Comparison of ENCODE assay signal across 10 cellular contexts in genomic region chr2:108629417-108629816, GRCh38.
DNase-seq lines count a peak whose midpoint lies in the region; ATAC-seq and TF ChIP-seq lines count a peak whose summit lies in the region.
"Had no signal": no experiment of that assay in that cellular context is flagged by ENCODE, and none has a peak within 500 bp of the region (broad histone marks: within the 10 kb centered on the region; RNA-seq: fewer than 3 reads in every experiment).

No MANE protein-coding gene starts in this region.

- no peak overlapping the region for H3K27ac ChIP-seq in uterus
- H3K27ac ChIP-seq: epithelial cell of prostate, RWPE1 had no signal

- peaks cover 84% of the 10 kb centered on the region for H3K4me1 Mint-ChIP-seq in activated CD4-positive, alpha-beta T cell treated with anti-CD3 and anti-CD28 coated beads for 36 hours
- peaks cover 58% of the 10 kb centered on the region for H3K4me1 Mint-ChIP-seq in stimulated activated memory B cell treated with anti-CD40 and anti-IgM and Interleukin-4, amounts not matched to agents 10 μg/mL and 1 μg/mL and 100 μg/mL, for 72 hours

- DNase-seq in activated CD4-positive, alpha-beta T cell treated with anti-CD3 and anti-CD28 coated beads for 36 hours: no peak
- no peak for DNase-seq in activated CD4-positive, alpha-beta T cell treated with anti-CD3 and anti-CD28 coated beads for 48 hours
- no peak for DNase-seq in activated gamma-delta T cell (lab: John Stamatoyannopoulos, UW)
- DNase-seq in uterus: no peak
- DNase-seq in stimulated activated naive CD4-positive, alpha-beta T cell (lab: John Stamatoyannopoulos, UW): no peak

- H3K36me3 Mint-ChIP-seq in activated CD4-positive, alpha-beta T cell treated with anti-CD3 and anti-CD28 coated beads for 36 hours (ENCODE audit: low read depth): peaks cover 12% of the 10 kb centered on the region
- peaks cover 6% of the 10 kb centered on the region for H3K36me3 Mint-ChIP-seq in stimulated activated memory B cell treated with anti-CD40 and anti-IgM and Interleukin-4, amounts not matched to agents 10 μg/mL and 1 μg/mL and 100 μg/mL, for 72 hours

- peak overlapping the region; percentile 39 for H3K4me3 Mint-ChIP-seq in activated CD4-positive, alpha-beta T cell treated with anti-CD3 and anti-CD28 coated beads for 36 hours
- H3K4me3 Mint-ChIP-seq in stimulated activated memory B cell treated with anti-CD40 and anti-IgM and Interleukin-4, amounts not matched to agents 10 μg/mL and 1 μg/mL and 100 μg/mL, for 72 hours: no peak overlapping the region

- POLR2A ChIA-PET in activated CD4-positive, alpha-beta T cell treated with anti-CD3 and anti-CD28 coated beads for 36 hours (lab: Charles Lee): interaction anchor here (0.6 to 1.7 kb wide), 5 partner anchors 11 to 87 kb away, joined by 3 to 10 read pairs (median 3); no protein-coding TSS in a partner anchor

- no peaks in the 10 kb centered on the region for H3K27me3 ChIP-seq in uterus

- no peaks in the 10 kb centered on the region for H3K9me3 ChIP-seq in uterus

- CTCF ChIA-PET in activated CD4-positive, alpha-beta T cell treated with anti-CD3 and anti-CD28 coated beads for 36 hours (lab: Charles Lee): interaction anchor here (0.6 to 11.6 kb wide), 10 partner anchors 7 to 310 kb away, joined by 3 to 119 read pairs (median 4); no protein-coding TSS in a partner anchor

- peak overlapping the region; percentile 84 for H3K27ac Mint-ChIP-seq in activated CD4-positive, alpha-beta T cell treated with anti-CD3 and anti-CD28 coated beads for 36 hours
- H3K27ac Mint-ChIP-seq in stimulated activated memory B cell treated with anti-CD40 and anti-IgM and Interleukin-4, amounts not matched to agents 10 μg/mL and 1 μg/mL and 100 μg/mL, for 72 hours: peak overlapping the region; percentile 73

- H3K4me1 ChIP-seq in uterus: peaks cover 0 to 13% of the 10 kb centered on the region in 2 donors

- TF ChIP-seq CTCF in uterus (IDR thresholded peaks at IDR 0.05): no peak

- H3K36me3 ChIP-seq in uterus: no peaks in the 10 kb centered on the region

- intact Hi-C loops in activated CD4-positive, alpha-beta T cell treated with anti-CD3 and anti-CD28 coated beads for 36 hours (cut with DNase I, micrococcal nuclease): loop anchor here (1.0 to 5.0 kb wide), 3 partner anchors 8 to 37 kb away; no protein-coding TSS in a partner anchor
- intact Hi-C loops in uterus (cut with DNase I; ENCODE audit: low total_unique reads): no loop called here

- peak; percentile 66 for ATAC-seq in activated CD4-positive, alpha-beta T cell treated with anti-CD3 and anti-CD28 coated beads for 36 hours
- ATAC-seq in HG02571 (IDR thresholded peaks at IDR 0.05; ENCODE audit: unreplicated experiment): peak; percentile 80
- peak; percentile 60 for ATAC-seq in HG03571 (IDR thresholded peaks at IDR 0.05; ENCODE audit: unreplicated experiment)
- ATAC-seq in stimulated activated memory B cell treated with anti-CD40 and anti-IgM and Interleukin-4, amounts not matched to agents 10 μg/mL and 1 μg/mL and 100 μg/mL, for 72 hours: peak; percentile 83

- TF ChIP-seq POLR2A in uterus (IDR thresholded peaks at IDR 0.05): no peak

- no peaks in the 10 kb centered on the region for H3K9me3 Mint-ChIP-seq in activated CD4-positive, alpha-beta T cell treated with anti-CD3 and anti-CD28 coated beads for 36 hours (ENCODE audit: low read depth)
- H3K9me3 Mint-ChIP-seq in stimulated activated memory B cell treated with anti-CD40 and anti-IgM and Interleukin-4, amounts not matched to agents 10 μg/mL and 1 μg/mL and 100 μg/mL, for 72 hours: no peaks in the 10 kb centered on the region

- H3K4me3 ChIP-seq in uterus: no peak overlapping the region

- no peaks in the 10 kb centered on the region for H3K27me3 Mint-ChIP-seq in activated CD4-positive, alpha-beta T cell treated with anti-CD3 and anti-CD28 coated beads for 36 hours
- no peaks in the 10 kb centered on the region for H3K27me3 Mint-ChIP-seq in stimulated activated memory B cell treated with anti-CD40 and anti-IgM and Interleukin-4, amounts not matched to agents 10 μg/mL and 1 μg/mL and 100 μg/mL, for 72 hours
